ENCODE assay signal across 1 cellular context in the genomic region with DNA sequence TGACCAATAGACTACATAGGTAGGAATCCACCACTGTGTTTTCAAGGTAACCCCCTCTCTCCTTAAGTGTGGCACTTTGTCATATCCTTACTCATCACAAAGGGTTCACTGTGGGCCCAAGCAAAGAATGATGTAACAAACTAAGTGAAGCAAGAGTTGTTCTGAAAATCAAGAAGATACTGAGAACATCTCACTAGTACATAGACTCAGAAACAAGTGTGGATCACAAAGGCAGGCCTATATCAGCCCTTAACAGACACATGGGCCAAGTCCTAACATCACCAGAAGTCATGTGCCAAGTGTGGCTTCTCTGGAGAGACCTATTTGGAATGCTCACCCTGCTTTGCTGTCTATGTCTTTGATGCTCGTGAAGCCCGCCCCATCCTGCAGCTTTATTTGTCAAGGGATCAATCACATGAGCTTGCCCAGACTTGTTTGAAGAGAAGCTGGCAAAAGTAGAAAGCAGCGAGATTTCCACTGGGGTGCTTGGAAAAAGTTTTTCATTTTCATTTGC.
TF ChIP-seq lines count a peak whose summit lies in the region.

No MANE protein-coding gene starts in this region.

TF ChIP-seq in GM12878, 131 proteins besides CTCF, POLR2A, EP300 and RAD21 (continued from another document):
- TF ChIP-seq, protein P1, sequence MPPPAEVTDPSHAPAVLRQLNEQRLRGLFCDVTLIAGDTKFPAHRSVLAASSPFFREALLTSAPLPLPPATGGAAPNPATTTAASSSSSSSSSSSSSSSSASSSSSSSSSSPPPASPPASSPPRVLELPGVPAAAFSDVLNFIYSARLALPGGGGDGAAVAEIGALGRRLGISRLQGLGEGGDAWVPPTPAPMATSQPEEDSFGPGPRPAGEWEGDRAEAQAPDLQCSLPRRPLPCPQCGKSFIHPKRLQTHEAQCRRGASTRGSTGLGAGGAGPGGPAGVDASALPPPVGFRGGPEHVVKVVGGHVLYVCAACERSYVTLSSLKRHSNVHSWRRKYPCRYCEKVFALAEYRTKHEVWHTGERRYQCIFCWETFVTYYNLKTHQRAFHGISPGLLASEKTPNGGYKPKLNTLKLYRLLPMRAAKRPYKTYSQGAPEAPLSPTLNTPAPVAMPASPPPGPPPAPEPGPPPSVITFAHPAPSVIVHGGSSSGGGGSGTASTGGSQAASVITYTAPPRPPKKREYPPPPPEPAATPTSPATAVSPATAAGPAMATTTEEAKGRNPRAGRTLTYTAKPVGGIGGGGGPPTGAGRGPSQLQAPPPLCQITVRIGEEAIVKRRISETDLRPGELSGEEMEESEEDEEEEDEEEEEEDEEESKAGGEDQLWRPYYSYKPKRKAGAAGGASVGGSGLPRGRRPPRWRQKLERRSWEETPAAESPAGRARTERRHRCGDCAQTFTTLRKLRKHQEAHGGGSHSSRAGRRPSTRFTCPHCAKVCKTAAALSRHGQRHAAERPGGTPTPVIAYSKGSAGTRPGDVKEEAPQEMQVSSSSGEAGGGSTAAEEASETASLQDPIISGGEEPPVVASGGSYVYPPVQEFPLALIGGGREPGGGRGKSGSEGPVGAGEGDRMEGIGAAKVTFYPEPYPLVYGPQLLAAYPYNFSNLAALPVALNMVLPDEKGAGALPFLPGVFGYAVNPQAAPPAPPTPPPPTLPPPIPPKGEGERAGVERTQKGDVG (CRISPR knock-in tag; IDR thresholded peaks at IDR 0.05) = no peak
